15 cellular contexts compared by ENCODE assay signal in genomic region chrX:150201391-150201790, GRCh38.
A peak's percentile ranks its signal among the peaks of the same experiment; 100 is the strongest.
DNase-seq lines count a peak whose midpoint lies in the region; ATAC-seq, FAIRE-seq and TF ChIP-seq lines count a peak whose summit lies in the region.
"Had no signal": no experiment of that assay in that cellular context is flagged by ENCODE, and none has a peak within 500 bp of the region (broad histone marks: within the 10 kb centered on the region; RNA-seq: fewer than 3 reads in every experiment).

No MANE protein-coding gene starts in this region.

- no peak for FAIRE-seq in astrocyte (lab: Jason Lieb, UNC)

- POLR2A ChIA-PET in HCT116 (lab: Charles Lee) = no interaction called here

- H3K27me3 ChIP-seq in ACC112 (ENCODE audit: insufficient read depth, low read length) (no peaks in the 10 kb centered on the region), HCT116 (ENCODE audit: insufficient read depth, low read length) (no peaks in the 10 kb centered on the region), astrocyte (ENCODE audit: insufficient read depth, low read length) (no peaks in the 10 kb centered on the region)
- H3K27me3 ChIP-seq: SJSA1 had no signal

- H3K4me3 ChIP-seq in ACC112 (ENCODE audit: low read depth, low read length) (no peak overlapping the region), HCT116 (replicated peaks in 1 of 2; ENCODE audit: low read depth in 1 of 2, low read length in 2 of 2) (no peak overlapping the region), astrocyte (ENCODE audit: insufficient read depth, low read depth, low read length) (no peak overlapping the region)
- H3K4me3 ChIP-seq: SJSA1 had no signal

- intact Hi-C loops in HCT116 (cut with micrococcal nuclease) = loop anchor here (10.0 kb wide), 2 partner anchors 237 to 293 kb away; no protein-coding TSS in a partner anchor

- no peaks in the 10 kb centered on the region for H4K20me1 ChIP-seq in HCT116 (ENCODE audit: insufficient read depth)
- no peaks in the 10 kb centered on the region for H4K20me1 ChIP-seq in astrocyte (ENCODE audit: insufficient read depth, low read length)

- H3K27ac ChIP-seq in ACC112 (ENCODE audit: low read depth, low read length) = peak overlapping the region; percentile 87
- H3K27ac ChIP-seq in HCT116 (ENCODE audit: low read depth, low read length) = no peak overlapping the region
- H3K27ac ChIP-seq in astrocyte (ENCODE audit: low read depth, low read length) = peak overlapping the region; percentile 53
- H3K27ac ChIP-seq: SJSA1 had no signal

- CTCF ChIA-PET in HCT116 (lab: Charles Lee) = interaction anchor here (1.3 kb wide), 1 partner anchor 163 kb away, joined by 3 read pairs; no protein-coding TSS in a partner anchor

- TF ChIP-seq RAD21 in HCT116 (IDR thresholded peaks at IDR 0.05; ENCODE audit: low read depth) = no peak

- H3K4me2 ChIP-seq in HCT116 (ENCODE audit: low read length) (peak overlapping the region; percentile 44), astrocyte (ENCODE audit: low read length) (peak overlapping the region; percentile 52)

- H3K36me3 ChIP-seq in ACC112 (ENCODE audit: insufficient read depth, low read length) = no peaks in the 10 kb centered on the region
- no peaks in the 10 kb centered on the region for H3K36me3 ChIP-seq in HCT116 (ENCODE audit: control insufficient read depth in 1 of 2, insufficient read depth in 2 of 2, low read length in 2 of 2)
- H3K36me3 ChIP-seq in astrocyte (ENCODE audit: insufficient read depth, low read length) = no peaks in the 10 kb centered on the region
- H3K36me3 ChIP-seq: SJSA1 had no signal

- no peaks in the 10 kb centered on the region for H3K36me3 Mint-ChIP-seq in astrocyte (ENCODE audit: low read depth, unreplicated experiment)
- no peaks in the 10 kb centered on the region for H3K36me3 Mint-ChIP-seq in activated naive CD8-positive, alpha-beta T cell treated with anti-CD3 and anti-CD28 coated beads, Interleukin-2, amount 50 U/mL, for 24 hours (ENCODE audit: low read depth)
- H3K36me3 Mint-ChIP-seq: CD8-positive, alpha-beta memory T cell had no signal

- no peak; the same call in 1 of the 2 replicates for ATAC-seq in HCT116
- no peak for ATAC-seq in GM19035 (IDR thresholded peaks at IDR 0.05; ENCODE audit: unreplicated experiment)
- no peak for ATAC-seq in GM18519 (IDR thresholded peaks at IDR 0.05; ENCODE audit: low FRiP score, unreplicated experiment)
- ATAC-seq in activated naive CD8-positive, alpha-beta T cell treated with anti-CD3 and anti-CD28 coated beads, Interleukin-2, amount 50 U/mL, for 24 hours = no peak

- no peaks in the 10 kb centered on the region for H3K79me2 ChIP-seq in ACC112 (ENCODE audit: control insufficient read depth, insufficient read depth, low read length, unreplicated experiment)
- no peaks in the 10 kb centered on the region for H3K79me2 ChIP-seq in HCT116 (ENCODE audit: insufficient read depth, low read length)
- H3K79me2 ChIP-seq in astrocyte (ENCODE audit: insufficient read depth, low read length) = no peaks in the 10 kb centered on the region

- no peak for TF ChIP-seq CTCF in HCT116 (IDR thresholded peaks at IDR 0.05 in 2 of 3, conservative IDR thresholded peaks at IDR 0.05 in 1 of 3; ENCODE audit: borderline replicate concordance in 1 of 3, insufficient read depth in 1 of 3, low read depth in 2 of 3, low read length in 2 of 3)
- no peak for TF ChIP-seq CTCF in astrocyte (IDR thresholded peaks at IDR 0.05; ENCODE audit: insufficient read depth, low read depth, low read length)

- no TSS peak for BruUV-seq in HCT116 (replicated peaks; lab: Mats Ljungman, UMichigan)

- no peaks in the 10 kb centered on the region for H3K27me3 Mint-ChIP-seq in astrocyte (ENCODE audit: low read depth, unreplicated experiment)
- H3K27me3 Mint-ChIP-seq in activated naive CD8-positive, alpha-beta T cell treated with anti-CD3 and anti-CD28 coated beads, Interleukin-2, amount 50 U/mL, for 24 hours = no peaks in the 10 kb centered on the region
- H3K27me3 Mint-ChIP-seq: B cell had no signal

- no peaks in the 10 kb centered on the region for H3K9me2 ChIP-seq in HCT116 (ENCODE audit: insufficient read depth)

- peaks cover 52% of the 10 kb centered on the region for H3K4me1 ChIP-seq in ACC112 (ENCODE audit: control insufficient read depth, insufficient read depth, low read length, unreplicated experiment)
- peaks cover 7 to 17% of the 10 kb centered on the region in 2 experiments for H3K4me1 ChIP-seq in HCT116 (ENCODE audit: control insufficient read depth in 1 of 2, insufficient read depth in 2 of 2, low read length in 2 of 2)
- H3K4me1 ChIP-seq in astrocyte (ENCODE audit: insufficient read depth, low read length) = peaks cover 11% of the 10 kb centered on the region

- no peak for TF ChIP-seq POLR2A in HCT116 (IDR thresholded peaks at IDR 0.05; ENCODE audit: borderline replicate concordance, extremely low read depth, insufficient read depth, insufficient read length)

- H2AFZ ChIP-seq in ACC112 (ENCODE audit: low read length, unreplicated experiment) = no peak overlapping the region
- no peak overlapping the region for H2AFZ ChIP-seq in HCT116 (ENCODE audit: low read depth, low read length, poor library complexity, severe bottlenecking)
- no peak overlapping the region for H2AFZ ChIP-seq in astrocyte (ENCODE audit: low read depth, low read length)

- H3K9ac ChIP-seq in HCT116 (ENCODE audit: low read length) (no peak overlapping the region), astrocyte (ENCODE audit: low read length) (no peak overlapping the region)

- RAD21 ChIA-PET in HCT116 (lab: Charles Lee; ENCODE audit: low non-redundant PET in 1 of 2, low total read pairs in 2 of 2, uncharacterized antibody in 2 of 2, unreplicated experiment in 2 of 2) = interaction anchor here in 1 of 2 experiments (1.0 kb wide), 1 partner anchor 161 kb away, joined by 3 read pairs; no protein-coding TSS in a partner anchor

- no peak overlapping the region for H3K27ac Mint-ChIP-seq in astrocyte (ENCODE audit: unreplicated experiment)
- no peak overlapping the region for H3K27ac Mint-ChIP-seq in activated naive CD8-positive, alpha-beta T cell treated with anti-CD3 and anti-CD28 coated beads, Interleukin-2, amount 50 U/mL, for 24 hours
- H3K27ac Mint-ChIP-seq: B cell; CD8-positive, alpha-beta memory T cell; H9 had no signal

- no peaks in the 10 kb centered on the region for H3K9me3 ChIP-seq in HCT116 (ENCODE audit: control insufficient read depth in 1 of 2, insufficient read depth in 1 of 2, low read depth in 1 of 2, low read length in 2 of 2)
- no peaks in the 10 kb centered on the region for H3K9me3 ChIP-seq in astrocyte (ENCODE audit: insufficient read depth, low read depth, low read length)
- H3K9me3 ChIP-seq: SJSA1 had no signal

- DNase-seq in HCT116 (ENCODE audit: low read depth, low spot score) (no peak), astrocyte (ENCODE audit: low read depth) (no peak), mesenteric fat pad (ENCODE audit: low spot score) (peak; percentile 71), hypothalamus (lab: John Stamatoyannopoulos, UW) (no peak)
- no peak for DNase-seq in activated naive CD8-positive, alpha-beta T cell treated with anti-CD3 and anti-CD28 coated beads, Interleukin-2, amount 50 U/mL, for 24 hours
- DNase-seq: GF-D8, H9, NCI-H510A, NCI-H82 had no signal

- H3K9me3 Mint-ChIP-seq in astrocyte (ENCODE audit: unreplicated experiment) = no peaks in the 10 kb centered on the region
- H3K9me3 Mint-ChIP-seq in activated naive CD8-positive, alpha-beta T cell treated with anti-CD3 and anti-CD28 coated beads, Interleukin-2, amount 50 U/mL, for 24 hours = no peaks in the 10 kb centered on the region

- H3K4me1 Mint-ChIP-seq in astrocyte (ENCODE audit: low read depth, unreplicated experiment) = peaks cover 11% of the 10 kb centered on the region
- peaks cover 19% of the 10 kb centered on the region for H3K4me1 Mint-ChIP-seq in activated naive CD8-positive, alpha-beta T cell treated with anti-CD3 and anti-CD28 coated beads, Interleukin-2, amount 50 U/mL, for 24 hours
- H3K4me1 Mint-ChIP-seq: B cell; CD8-positive, alpha-beta memory T cell; H9 had no signal

- no peak overlapping the region for H3K4me3 Mint-ChIP-seq in astrocyte (ENCODE audit: unreplicated experiment)
- no peak overlapping the region for H3K4me3 Mint-ChIP-seq in activated naive CD8-positive, alpha-beta T cell treated with anti-CD3 and anti-CD28 coated beads, Interleukin-2, amount 50 U/mL, for 24 hours
- H3K4me3 Mint-ChIP-seq: B cell; CD8-positive, alpha-beta memory T cell; H9 had no signal

TF ChIP-seq in HCT116, 20 proteins besides CTCF, POLR2A, EP300 and RAD21:
- TF ChIP-seq YY1 (IDR thresholded peaks at IDR 0.05; ENCODE audit: extremely low read depth, insufficient replicate concordance, low read depth, low read length) (no peak), SRF (IDR thresholded peaks at IDR 0.05; ENCODE audit: low read depth) (no peak), EZH2phosphoT487 (IDR thresholded peaks at IDR 0.05; ENCODE audit: borderline replicate concordance) (no peak), EGR1 (IDR thresholded peaks at IDR 0.05; ENCODE audit: low read depth) (no peak), ELF1 (IDR thresholded peaks at IDR 0.05; ENCODE audit: borderline replicate concordance, low read depth) (no peak), ZNF274 (IDR thresholded peaks at IDR 0.05; ENCODE audit: low read depth, low read length) (no peak)
